12 cellular contexts compared by ENCODE assay signal in genomic region chr12:42462486-42462885, GRCh38.
"Had no signal": no experiment of that assay in that cellular context is flagged by ENCODE, and none has a peak within 500 bp of the region (broad histone marks: within the 10 kb centered on the region; RNA-seq: fewer than 3 reads in every experiment).

No MANE protein-coding gene starts in this region.

- H3K4me3 Mint-ChIP-seq: naive thymus-derived CD8-positive, alpha-beta T cell had no signal

- DNase-seq: foreskin melanocyte; head of caudate nucleus; hippocampal formation; lower lobe of right lung; mesendoderm; naive thymus-derived CD8-positive, alpha-beta T cell; sigmoid colon; stimulated activated CD4-positive, alpha-beta T cell treated with anti-CD3 and anti-CD28 coated beads, Interleukin-2, amount 100 ng/mL, for 24 hours; stimulated activated naive CD4-positive, alpha-beta T cell treated with Interleukin-2 at 50 U/mL for 16 hours had no signal

- H3K27ac Mint-ChIP-seq: naive thymus-derived CD8-positive, alpha-beta T cell had no signal

- H3K27ac ChIP-seq: lower lobe of right lung, neutrophil, sigmoid colon, skin epidermis had no signal

- H3K36me3 ChIP-seq: neutrophil had no signal

- H3K4me3 ChIP-seq: lower lobe of right lung, sigmoid colon, skin epidermis had no signal

- ATAC-seq: left lobe of liver; lower lobe of right lung; naive thymus-derived CD8-positive, alpha-beta T cell had no signal

- H3K9me3 ChIP-seq: lower lobe of right lung, neutrophil, sigmoid colon had no signal

- H3K4me1 ChIP-seq: lower lobe of right lung, sigmoid colon had no signal

- H3K4me1 Mint-ChIP-seq: naive thymus-derived CD8-positive, alpha-beta T cell had no signal

- H3K27me3 ChIP-seq: neutrophil, sigmoid colon had no signal
